ENCODE assay signal across 28 cellular contexts in the genomic region with DNA sequence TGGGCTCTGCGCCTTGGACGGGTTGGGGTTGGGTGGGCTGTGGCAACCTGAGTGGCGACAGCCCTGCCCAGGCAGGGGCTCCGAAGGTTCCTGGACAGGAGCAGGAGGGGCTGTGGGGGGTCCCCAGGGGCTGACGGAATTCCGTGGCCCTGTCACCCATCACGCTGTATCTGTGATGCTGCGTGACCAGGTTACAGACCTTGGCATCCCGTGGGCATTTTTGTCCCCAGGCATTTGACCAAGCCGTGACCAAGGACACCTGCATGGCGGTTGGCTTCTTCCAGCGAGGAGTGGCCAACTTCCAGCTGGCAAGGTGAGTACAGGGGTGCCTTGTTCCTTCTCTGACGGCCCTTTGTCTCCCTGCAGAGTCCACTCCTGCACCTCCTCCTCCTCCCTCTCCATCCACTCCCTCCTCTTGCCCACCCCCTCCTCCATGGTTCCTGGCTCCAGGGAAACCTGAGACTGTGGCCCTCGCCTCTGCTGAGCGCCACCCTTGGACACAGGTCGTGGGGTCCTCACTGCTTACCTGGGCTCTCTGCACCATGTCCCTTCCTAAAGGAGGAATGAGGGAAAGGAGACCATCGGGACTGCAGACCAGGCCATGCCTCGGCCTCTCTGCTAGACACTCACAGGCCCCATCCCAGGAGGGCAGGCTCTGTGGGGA. TPM values are rescaled to one million over a fixed set of nuclear protein-coding genes. Genes with fewer than 3 reads are reported as not detected.
A peak's percentile ranks its signal among the peaks of the same experiment; 100 is the strongest.
DNase-seq lines count a peak whose midpoint lies in the region; ATAC-seq, FAIRE-seq and TF ChIP-seq lines count a peak whose summit lies in the region.
"Had no signal": no experiment of that assay in that cellular context is flagged by ENCODE, and none has a peak within 500 bp of the region (broad histone marks: within the 10 kb centered on the region; RNA-seq: fewer than 3 reads in every experiment).

No MANE protein-coding gene starts in this region.

- TF ChIP-seq RAD21 in H1 (IDR thresholded peaks at IDR 0.05 in 1 of 2, conservative IDR thresholded peaks at IDR 0.05 in 1 of 2; ENCODE audit: low read depth in 2 of 2, low read length in 2 of 2) = no peak

- H3K23me2 ChIP-seq in H1 (ENCODE audit: low read depth, low read length) = peaks cover 9% of the 10 kb centered on the region; the same call in 1 of the 2 replicates

- no peak overlapping the region for H3K4ac ChIP-seq in H1 (replicated peaks; ENCODE audit: insufficient read length, low read depth, low read length)

- H2BK20ac ChIP-seq in H1 (ENCODE audit: low read length) = no peak overlapping the region

- no peak overlapping the region for H3K23ac ChIP-seq in H1 (ENCODE audit: insufficient read length)

- H3K4me3 ChIP-seq in cardiac muscle cell (no peak overlapping the region), right atrium auricular region (no peak overlapping the region), H1 (ENCODE audit: extremely low read depth in 1 of 4, insufficient read depth in 2 of 4, low read depth in 3 of 4, low read length in 4 of 4) (no peak overlapping the region), mucosa of descending colon (no peak overlapping the region)
- H3K4me3 ChIP-seq: GM12878, HAP-1, SK-N-MC had no signal

- no peak overlapping the region for H3K18ac ChIP-seq in H1 (ENCODE audit: extremely low read depth, low read length)

- H3K9me3 ChIP-seq in cardiac muscle cell (ENCODE audit: low read depth) (no peaks in the 10 kb centered on the region), right atrium auricular region (no peaks in the 10 kb centered on the region), H1 (ENCODE audit: insufficient read depth in 2 of 2, low read depth in 1 of 2, low read length in 1 of 2) (no peaks in the 10 kb centered on the region), mucosa of descending colon (no peaks in the 10 kb centered on the region)
- H3K9me3 ChIP-seq: HAP-1 had no signal

- TF ChIP-seq POLR2A in H1 (IDR thresholded peaks at IDR 0.05; ENCODE audit: control extremely low read depth in 1 of 2, low read depth in 2 of 2, low read length in 2 of 2) = no peak

- no peak overlapping the region for H2AK5ac ChIP-seq in H1 (ENCODE audit: low read depth, low read length)

- intact Hi-C loops in mucosa of descending colon (cut with DNase I, micrococcal nuclease) = no loop called here

- peaks cover 0 to 1% of the 10 kb centered on the region in 2 experiments for H4K20me1 ChIP-seq in H1 (replicated peaks in 1 of 2; ENCODE audit: control insufficient read depth in 1 of 2, insufficient read depth in 2 of 2, low read length in 2 of 2)

- H2AFZ ChIP-seq in H1 (ENCODE audit: low read length) = no peak overlapping the region

- ATAC-seq in mucosa of descending colon (no peak), HG02571 (IDR thresholded peaks at IDR 0.05; ENCODE audit: unreplicated experiment) (no peak), GM21576 (IDR thresholded peaks at IDR 0.05; ENCODE audit: unreplicated experiment) (no peak)
- ATAC-seq: CD8-positive, alpha-beta T cell; GM12878; left lobe of liver; stimulated activated naive CD8-positive, alpha-beta T cell treated with anti-CD3 and anti-CD28 coated beads, Interleukin-15, Interleukin-2, amounts not matched to agents 100 U/mL and 50 U/mL, for 24 hours had no signal

- no peak overlapping the region for H4K5ac ChIP-seq in H1 (ENCODE audit: insufficient read length, low read depth, low read length)

- H3K9ac ChIP-seq in H1 (replicated peaks in 1 of 4; ENCODE audit: extremely low read depth in 1 of 4, low read depth in 3 of 4, low read length in 3 of 4) = no peak overlapping the region

- TF ChIP-seq EP300 in H1 (IDR thresholded peaks at IDR 0.05; ENCODE audit: borderline replicate concordance in 1 of 2, low read depth in 2 of 2, low read length in 2 of 2) = no peak

- H3K4me1 ChIP-seq in cardiac muscle cell (ENCODE audit: low read depth) (peaks cover 13% of the 10 kb centered on the region), right atrium auricular region (peaks cover 0 to 24% of the 10 kb centered on the region in 2 donors), H1 (replicated peaks in 1 of 4; ENCODE audit: control insufficient read depth in 3 of 4, insufficient read depth in 4 of 4, low read length in 3 of 4) (peaks cover 0 to 3% (median under 1%) of the 10 kb centered on the region in 4 experiments; a peak in 3 of 7 replicates), mucosa of descending colon (ENCODE audit: low read depth) (peaks cover 19% of the 10 kb centered on the region)

- H3K79me2 ChIP-seq in H1 (ENCODE audit: control insufficient read depth in 1 of 2, insufficient read depth in 2 of 2, low read length in 2 of 2) = peaks cover 0 to 5% of the 10 kb centered on the region in 2 experiments; a peak in 1 of 4 replicates

- H4K8ac ChIP-seq in H1 (ENCODE audit: extremely low read depth, insufficient read depth, low read length) = no peak overlapping the region

- H3K79me1 ChIP-seq in H1 (ENCODE audit: low read depth, low read length) = no peaks in the 10 kb centered on the region

- no peak overlapping the region for H3K14ac ChIP-seq in H1 (ENCODE audit: insufficient read length)

- H2BK120ac ChIP-seq in H1 (replicated peaks; ENCODE audit: low read depth, low read length) = no peak overlapping the region

- peak overlapping the region; percentile 59 for H3K27ac ChIP-seq in cardiac muscle cell
- H3K27ac ChIP-seq in right atrium auricular region = peak overlapping the region in 1 of 2 donors; percentile 11
- H3K27ac ChIP-seq in H1 (ENCODE audit: low read depth, low read length) = no peak overlapping the region
- H3K27ac ChIP-seq: SK-N-MC had no signal

- H2BK15ac ChIP-seq in H1 (ENCODE audit: low read length) = no peak overlapping the region

- POLR2A ChIA-PET in H1 (lab: Charles Lee; ENCODE audit: partially characterized antibody) = no interaction called here

- DNase-seq in cardiac muscle cell (ENCODE audit: low read depth in 1 of 2, low spot score in 1 of 2) (no peak), right atrium auricular region (ENCODE audit: low spot score) (no peak), H1 (ENCODE audit: low read depth in 1 of 2, low spot score in 2 of 2) (no peak), mucosa of descending colon (peak in 2 of 3 donors; percentile 31 to 50), NCI-H2171 treated with DMSO at 0.1 percent for 48 hours (lab: John Stamatoyannopoulos, UW) (no peak)
- DNase-seq in NK-92 treated with Interleukin-12 subunit alpha and Interleukin-12 subunit beta, amount 100 ng/mL, for 24 hours (lab: John Stamatoyannopoulos, UW) = no peak
- DNase-seq: activated CD4-positive, alpha-beta T cell treated with anti-CD3 and anti-CD28 coated beads, Interleukin-2, amount 50 U/mL, for 1 hour; activated CD4-positive, CD25-positive, alpha-beta regulatory T cell; activated effector memory CD4-positive, alpha-beta T cell treated with anti-CD3 and anti-CD28 coated beads, Interleukin-2, amount 50 U/mL, for 16 hours; activated naive CD8-positive, alpha-beta T cell treated with anti-CD3 and anti-CD28 coated beads for 36 hours; activated T-cell treated with anti-CD3 and anti-CD28 coated beads, Interleukin-2, amount 50 U/mL, for 1 hour; anterior cingulate cortex; caudate nucleus; CD8-positive, alpha-beta T cell; NCI-H82; stimulated activated naive CD8-positive, alpha-beta T cell treated with anti-CD3 and anti-CD28 coated beads, Interleukin-15, Interleukin-2, amounts not matched to agents 100 U/mL and 50 U/mL, for 24 hours had no signal

- H2BK12ac ChIP-seq in H1 (ENCODE audit: low read depth, low read length) = peak overlapping the region; percentile 27; the same call in 1 of the 2 replicates

- CTCF ChIA-PET in H1 (lab: Charles Lee; ENCODE audit: partially characterized antibody) = no interaction called here

- no peak overlapping the region for H3K56ac ChIP-seq in H1 (replicated peaks; ENCODE audit: insufficient read length, low read depth, low read length)

- no peak overlapping the region for H3K4me2 ChIP-seq in H1 (ENCODE audit: insufficient read depth in 1 of 2, low read depth in 2 of 2, low read length in 2 of 2)

- 90% methylated on average over 16 of the region's 18 CpGs; no CpG with 5 or more reads in 1 of the 2 experiments for WGBS in H1 (ENCODE audit: extremely low coverage in 1 of 2, insufficient coverage in 1 of 2, insufficient read length in 1 of 2, insufficient replicate concordance in 2 of 2, low coverage in 1 of 2, low lambda C conversion rate in 2 of 2, missing lambda C conversion rate in 1 of 2), 2 experiments

- no peak for FAIRE-seq in H1 (lab: Jason Lieb, UNC)
- FAIRE-seq: A204.1, GM12878 had no signal

- H3K36me3 ChIP-seq in cardiac muscle cell (no peaks in the 10 kb centered on the region), right atrium auricular region (no peaks in the 10 kb centered on the region), H1 (ENCODE audit: control insufficient read depth in 2 of 4, insufficient read depth in 4 of 4, low read length in 3 of 4) (no peaks in the 10 kb centered on the region), mucosa of descending colon (ENCODE audit: low read depth) (no peaks in the 10 kb centered on the region)
- H3K36me3 ChIP-seq: HAP-1 had no signal

- no peak for TF ChIP-seq CTCF in cardiac muscle cell (IDR thresholded peaks at IDR 0.05; ENCODE audit: low read depth, low read length)
- TF ChIP-seq CTCF in right atrium auricular region (IDR thresholded peaks at IDR 0.05) = no peak
- no peak for TF ChIP-seq CTCF in H1 (IDR thresholded peaks at IDR 0.05; ENCODE audit: control extremely low read depth in 1 of 3, insufficient read depth in 1 of 3, low read depth in 1 of 3, low read length in 3 of 3)
- TF ChIP-seq CTCF in mucosa of descending colon (IDR thresholded peaks at IDR 0.05) = no peak

- H4K91ac ChIP-seq in H1 (replicated peaks; ENCODE audit: insufficient read length, low read length) = no peak overlapping the region

- no peaks in the 10 kb centered on the region for H3K27me3 ChIP-seq in cardiac muscle cell
- H3K27me3 ChIP-seq in right atrium auricular region = no peaks in the 10 kb centered on the region
- H3K27me3 ChIP-seq in H1 (replicated peaks in 1 of 4; ENCODE audit: control insufficient read depth in 3 of 4, extremely low read depth in 1 of 4, insufficient read depth in 3 of 4, low read length in 3 of 4) = peaks cover 0 to 13% (median 2%) of the 10 kb centered on the region in 4 experiments; a peak in 4 of 7 replicates

- no peak overlapping the region for H2BK5ac ChIP-seq in H1 (ENCODE audit: low read depth, low read length)

RNA-seq across cellular contexts. Expression of a gene that starts 3.0 kb away (rescaled TPM):
- 6.8 and 12.0 TPM in 2 replicates for total RNA-seq in cardiac muscle cell
- 8.1 and 14.9 TPM in 2 replicates for polyA plus RNA-seq in cardiac muscle cell
- 1 to 10 TPM in 1 of 2 donors, under 1 TPM in 1; 0.94 to 3.4 TPM for total RNA-seq in right atrium auricular region
- total RNA-seq in H1 (2021; fragmentation: NEBNext Ultra II Directional; extraction: Animal tissue kit (Norgen Biotek cat#: 25700)) = 0.34 and 0.55 TPM in 2 replicates
- 0.91 and 1.5 TPM in 2 replicates for polyA plus RNA-seq in H1 (2011; rRNA removed)
- polyA plus RNA-seq in H1 (2011; cell fraction: cytosol; rRNA removed) = 1.3 TPM
- 4.7 TPM for polyA plus RNA-seq in H1 (2011; cell fraction: nucleus; rRNA removed)
- polyA plus RNA-seq in H1 (2012, experiment 1 of 2) = 0.41 to 1.2 TPM (median 0.88 TPM) in 4 replicates
- polyA plus RNA-seq in H1 (2012, experiment 2 of 2) = 0.25 TPM
- polyA plus RNA-seq in H1 (2013, experiment 1 of 2) = 0.53 TPM
- polyA plus RNA-seq in H1 (2013, experiment 2 of 2) = 0.44 TPM
- not detected in 2 replicates for polyA minus RNA-seq in H1 (2011; rRNA and poly(A)+ RNA removed)
- 0.81 TPM for polyA minus RNA-seq in H1 (2011; cell fraction: cytosol; rRNA and poly(A)+ RNA removed)
- 1.5 TPM for polyA minus RNA-seq in H1 (2011; cell fraction: nucleus; rRNA and poly(A)+ RNA removed)
- 10 to 100 TPM; 18.0 to 41.5 (median 27.2) TPM for total RNA-seq in mucosa of descending colon
- total RNA-seq: GM12878, RPMI7951 had no signal

RNA-seq across cellular contexts. Expression of a gene that starts 3.2 kb away (rescaled TPM):
- total RNA-seq in cardiac muscle cell (14.3 and 72.1 TPM in 2 replicates), right atrium auricular region (1 to 10 TPM; 5.9 to 6.0 TPM), mucosa of descending colon (10 to 100 TPM; 39.4 to 56.7 (median 40.1) TPM)
- polyA plus RNA-seq in cardiac muscle cell (32.3 and 52.4 TPM in 2 replicates), H1 (2011; rRNA removed) (9.4 and 12.7 TPM in 2 replicates)
- total RNA-seq in H1 (2021; fragmentation: NEBNext Ultra II Directional; extraction: Animal tissue kit (Norgen Biotek cat#: 25700)) = 7.0 and 7.2 TPM in 2 replicates
- polyA plus RNA-seq in H1 (2011; cell fraction: cytosol; rRNA removed) = 11.1 TPM
- 40.6 TPM for polyA plus RNA-seq in H1 (2011; cell fraction: nucleus; rRNA removed)
- polyA plus RNA-seq in H1 (2012, experiment 1 of 2) = 4.4 to 11.7 TPM (median 10.6 TPM) in 4 replicates
- polyA plus RNA-seq in H1 (2012, experiment 2 of 2) = 6.7 TPM
- 5.3 TPM for polyA plus RNA-seq in H1 (2013, experiment 1 of 2)
- 4.9 TPM for polyA plus RNA-seq in H1 (2013, experiment 2 of 2)
- polyA minus RNA-seq in H1 (2011; rRNA and poly(A)+ RNA removed) = 2.7 and 6.9 TPM in 2 replicates
- polyA minus RNA-seq in H1 (2011; cell fraction: cytosol; rRNA and poly(A)+ RNA removed) = 6.4 TPM
- polyA minus RNA-seq in H1 (2011; cell fraction: nucleus; rRNA and poly(A)+ RNA removed) = 11.7 TPM

RNA-seq across cellular contexts. Expression of a gene that starts 15.0 kb away (rescaled TPM):
- total RNA-seq in cardiac muscle cell = 0.51 and 0.56 TPM in 2 replicates
- 0.15 and 1.7 TPM in 2 replicates for polyA plus RNA-seq in cardiac muscle cell
- not detected for total RNA-seq in right atrium auricular region
- 0.33 and 0.48 TPM in 2 replicates for total RNA-seq in H1 (2021; fragmentation: NEBNext Ultra II Directional; extraction: Animal tissue kit (Norgen Biotek cat#: 25700))
- 0.51 and 1.1 TPM in 2 replicates for polyA plus RNA-seq in H1 (2011; rRNA removed)
- polyA plus RNA-seq in H1 (2011; cell fraction: cytosol; rRNA removed) = 0.69 TPM
- polyA plus RNA-seq in H1 (2011; cell fraction: nucleus; rRNA removed) = 6.1 TPM
- polyA plus RNA-seq in H1 (2012, experiment 1 of 2) = 0.39 to 1.0 TPM (median 0.86 TPM) in 4 replicates
- 0.30 TPM for polyA plus RNA-seq in H1 (2012, experiment 2 of 2)
- polyA plus RNA-seq in H1 (2013, experiment 1 of 2) = 0.45 TPM
- polyA plus RNA-seq in H1 (2013, experiment 2 of 2) = 0.40 TPM
- polyA minus RNA-seq in H1 (2011; rRNA and poly(A)+ RNA removed) = 0.12 TPM in 1 of 2 replicates, not detected in the other
- polyA minus RNA-seq in H1 (2011; cell fraction: cytosol; rRNA and poly(A)+ RNA removed) = not detected
- polyA minus RNA-seq in H1 (2011; cell fraction: nucleus; rRNA and poly(A)+ RNA removed) = 0.40 TPM
- total RNA-seq in mucosa of descending colon = 100 to 1,000 TPM in 1 of 3 donors, 10 to 100 TPM in 2; 36.7 to 127 (median 74.8) TPM
- total RNA-seq: activated naive CD8-positive, alpha-beta T cell treated with anti-CD3 and anti-CD28 coated beads for 36 hours; CD8-positive, alpha-beta T cell; GM12878; LHCN-M2; NCI-H460; RPMI7951; temporal lobe had no signal
- polyA plus RNA-seq: GM12878, urinary bladder had no signal

RNA-seq across cellular contexts. Expression of a gene that starts 33.0 kb away (rescaled TPM):
- 75.6 and 107 TPM in 2 replicates for total RNA-seq in cardiac muscle cell
- 73.0 and 113 TPM in 2 replicates for polyA plus RNA-seq in cardiac muscle cell
- 10 to 100 TPM; 16.2 to 26.2 TPM for total RNA-seq in right atrium auricular region
- 55.5 and 56.7 TPM in 2 replicates for total RNA-seq in H1 (2021; fragmentation: NEBNext Ultra II Directional; extraction: Animal tissue kit (Norgen Biotek cat#: 25700))
- 65.1 and 90.8 TPM in 2 replicates for polyA plus RNA-seq in H1 (2011; rRNA removed)
- polyA plus RNA-seq in H1 (2011; cell fraction: cytosol; rRNA removed) = 65.8 TPM
- 223 TPM for polyA plus RNA-seq in H1 (2011; cell fraction: nucleus; rRNA removed)
- polyA plus RNA-seq in H1 (2012, experiment 1 of 2) = 31.7 to 60.6 TPM (median 47.9 TPM) in 4 replicates
- 42.0 TPM for polyA plus RNA-seq in H1 (2012, experiment 2 of 2)
- 39.5 TPM for polyA plus RNA-seq in H1 (2013, experiment 1 of 2)
- 37.5 TPM for polyA plus RNA-seq in H1 (2013, experiment 2 of 2)
- 23.1 and 28.8 TPM in 2 replicates for polyA minus RNA-seq in H1 (2011; rRNA and poly(A)+ RNA removed)
- polyA minus RNA-seq in H1 (2011; cell fraction: cytosol; rRNA and poly(A)+ RNA removed) = 32.0 TPM
- 41.2 TPM for polyA minus RNA-seq in H1 (2011; cell fraction: nucleus; rRNA and poly(A)+ RNA removed)
- total RNA-seq in mucosa of descending colon = 10 to 100 TPM; 30.1 to 48.0 (median 43.4) TPM

Comparison
In these comparisons a context has a peak if more than half of its experiments do, and no peak if none do; other contexts are left out.
1. DNase-seq: peak in mucosa of descending colon (2 of 3); none in cardiac muscle cell (0 of 2), right atrium auricular region (single experiment), H1 (0 of 2), NCI-H2171 treated with DMSO at 0.1 percent for 48 hours (single experiment) and NK-92 treated with Interleukin-12 subunit alpha and Interleukin-12 subunit beta, amount 100 ng/mL, for 24 hours (single experiment).
2. RNA of a gene that starts 15.0 kb away (total RNA-seq): 36.7 to 127 TPM in mucosa of descending colon; 0.51 to 0.56 TPM in cardiac muscle cell, 0.33 to 0.48 TPM in H1 and not detected in right atrium auricular region; every median in the first group is over 10 times any median in the second.